18 cellular contexts compared by ENCODE assay signal in the genomic region with DNA sequence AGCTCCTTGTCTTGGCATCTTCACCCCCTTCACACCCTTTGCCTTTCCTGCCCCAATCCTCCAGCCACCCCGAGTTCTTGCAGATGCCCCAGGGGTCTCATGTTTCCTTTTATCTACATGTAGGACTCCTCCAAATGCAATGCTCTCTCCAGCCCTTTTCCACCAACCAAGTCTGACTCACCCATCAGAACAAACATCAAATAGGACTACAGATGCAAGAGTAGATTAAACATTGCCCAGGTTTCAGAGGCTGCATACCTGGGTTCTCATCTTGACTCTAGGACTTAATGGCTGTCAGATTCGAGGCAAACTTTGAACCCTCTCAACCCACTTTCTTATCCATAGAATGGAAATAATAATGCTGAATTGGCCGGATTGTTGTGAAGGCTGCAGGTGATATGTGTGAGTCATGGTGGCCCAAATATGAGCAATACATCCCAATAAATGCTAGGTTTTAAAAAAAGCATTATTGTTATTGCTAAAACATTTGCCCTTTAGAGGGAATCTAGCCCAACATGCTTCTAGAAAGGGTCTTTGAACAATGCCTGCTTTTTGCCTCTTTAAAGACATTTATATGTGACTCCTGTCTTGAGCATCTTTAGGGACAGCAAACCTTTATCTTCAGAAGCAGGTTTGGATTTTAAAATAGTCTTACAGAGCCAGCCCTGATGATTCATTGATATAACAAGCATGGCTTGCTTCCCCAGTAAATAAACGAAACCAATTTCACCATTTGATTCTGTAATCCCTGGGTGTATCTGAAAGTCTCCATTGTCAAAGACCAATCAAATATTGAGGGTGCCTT.
"Had no signal": no experiment of that assay in that cellular context is flagged by ENCODE, and none has a peak within 500 bp of the region (broad histone marks: within the 10 kb centered on the region; RNA-seq: fewer than 3 reads in every experiment).

No MANE protein-coding gene starts in this region.

- H3K4me1 ChIP-seq: sigmoid colon, suprapubic skin, thyroid gland, uterus had no signal

- H2AFZ ChIP-seq: hepatocyte, neural progenitor cell had no signal

- DNase-seq: cortex of kidney; dorsolateral prefrontal cortex; effector memory CD4-positive, alpha-beta T cell; foreskin melanocyte; natural killer cell; nucleus accumbens; ovary; stimulated activated CD4-positive, alpha-beta T cell treated with anti-CD3 and anti-CD28 coated beads, Interleukin-12 subunit alpha, Interleukin-12 subunit beta, amount 100 ng/mL, for 4 hours; stimulated activated CD4-positive, alpha-beta T cell treated with anti-CD3 and anti-CD28 coated beads, Interleukin-2, amount 100 ng/mL, for 48 hours; stimulated activated naive CD4-positive, alpha-beta T cell treated with Interleukin-2 at 50 U/mL for 16 hours; thyroid gland; uterus had no signal

- H3K27me3 ChIP-seq: hepatocyte, neural progenitor cell, ovary, right atrium auricular region, thyroid gland, uterus had no signal

- H3K4me3 ChIP-seq: dorsolateral prefrontal cortex, hepatocyte, neural progenitor cell, ovary, right atrium auricular region, sigmoid colon, skin epidermis, suprapubic skin, thyroid gland, uterus had no signal

- H3K4me2 ChIP-seq: hepatocyte, neural progenitor cell had no signal

- H3K9me3 ChIP-seq: ovary, right atrium auricular region, sigmoid colon, suprapubic skin, thyroid gland, uterus had no signal

- ATAC-seq: natural killer cell had no signal

- H3K27ac ChIP-seq: dorsolateral prefrontal cortex, hepatocyte, neural progenitor cell, ovary, right atrium auricular region, sigmoid colon, skin epidermis, suprapubic skin, thyroid gland, uterus had no signal

- H3K79me2 ChIP-seq: hepatocyte had no signal

- H3K9ac ChIP-seq: neural progenitor cell had no signal

- H3K36me3 ChIP-seq: neural progenitor cell, ovary, right atrium auricular region, sigmoid colon, suprapubic skin, thyroid gland, uterus had no signal
